In the genomic region with DNA sequence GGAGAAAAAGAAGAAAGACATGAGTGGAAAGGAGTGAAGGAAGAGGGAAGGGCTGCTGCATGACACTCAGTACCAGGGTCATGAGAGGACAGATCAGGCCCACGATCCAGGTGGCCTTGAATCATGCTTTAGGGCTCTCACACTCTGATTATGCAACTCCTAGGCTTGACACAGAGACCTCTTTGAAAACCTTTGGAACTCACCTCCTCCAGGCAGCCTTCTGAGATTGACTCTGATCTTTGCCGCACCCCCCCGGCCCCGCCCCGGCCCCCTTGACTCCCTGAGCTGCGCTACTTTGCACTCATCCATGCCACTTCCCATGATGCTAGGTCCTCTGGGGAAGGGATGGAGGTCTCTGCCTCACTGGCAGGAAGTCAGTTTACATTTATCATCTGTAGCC, we compare ENCODE assay signal across 1 cellular context.
TF ChIP-seq lines count a peak whose summit lies in the region.

No MANE protein-coding gene starts in this region.

TF ChIP-seq in HepG2, 621 proteins besides CTCF, POLR2A, EP300 and RAD21:
- TF ChIP-seq MBD4 (IDR thresholded peaks at IDR 0.05; ENCODE audit: borderline replicate concordance, low read length) = no peak
- TF ChIP-seq, protein P1, sequence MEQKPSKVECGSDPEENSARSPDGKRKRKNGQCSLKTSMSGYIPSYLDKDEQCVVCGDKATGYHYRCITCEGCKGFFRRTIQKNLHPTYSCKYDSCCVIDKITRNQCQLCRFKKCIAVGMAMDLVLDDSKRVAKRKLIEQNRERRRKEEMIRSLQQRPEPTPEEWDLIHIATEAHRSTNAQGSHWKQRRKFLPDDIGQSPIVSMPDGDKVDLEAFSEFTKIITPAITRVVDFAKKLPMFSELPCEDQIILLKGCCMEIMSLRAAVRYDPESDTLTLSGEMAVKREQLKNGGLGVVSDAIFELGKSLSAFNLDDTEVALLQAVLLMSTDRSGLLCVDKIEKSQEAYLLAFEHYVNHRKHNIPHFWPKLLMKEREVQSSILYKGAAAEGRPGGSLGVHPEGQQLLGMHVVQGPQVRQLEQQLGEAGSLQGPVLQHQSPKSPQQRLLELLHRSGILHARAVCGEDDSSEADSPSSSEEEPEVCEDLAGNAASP (CRISPR knock-in tag; IDR thresholded peaks at IDR 0.05; ENCODE audit: borderline replicate concordance) = peak; percentile 14; the same call in 1 of the 2 replicates
- TF ChIP-seq ARID2 (CRISPR knock-in tag; IDR thresholded peaks at IDR 0.05; ENCODE audit: borderline replicate concordance) = no peak
- TF ChIP-seq ZNF18 (CRISPR knock-in tag; IDR thresholded peaks at IDR 0.05; ENCODE audit: insufficient replicate concordance) = no peak
- TF ChIP-seq ZNF713 (CRISPR knock-in tag; IDR thresholded peaks at IDR 0.05) = no peak
- TF ChIP-seq SKI (IDR thresholded peaks at IDR 0.05; ENCODE audit: partially characterized antibody) = no peak
- TF ChIP-seq ZFP36 (IDR thresholded peaks at IDR 0.05; ENCODE audit: borderline replicate concordance, low read depth, low read length, partially characterized antibody) = peak; percentile 39
